8 cellular contexts compared by ENCODE assay signal in the genomic region with DNA sequence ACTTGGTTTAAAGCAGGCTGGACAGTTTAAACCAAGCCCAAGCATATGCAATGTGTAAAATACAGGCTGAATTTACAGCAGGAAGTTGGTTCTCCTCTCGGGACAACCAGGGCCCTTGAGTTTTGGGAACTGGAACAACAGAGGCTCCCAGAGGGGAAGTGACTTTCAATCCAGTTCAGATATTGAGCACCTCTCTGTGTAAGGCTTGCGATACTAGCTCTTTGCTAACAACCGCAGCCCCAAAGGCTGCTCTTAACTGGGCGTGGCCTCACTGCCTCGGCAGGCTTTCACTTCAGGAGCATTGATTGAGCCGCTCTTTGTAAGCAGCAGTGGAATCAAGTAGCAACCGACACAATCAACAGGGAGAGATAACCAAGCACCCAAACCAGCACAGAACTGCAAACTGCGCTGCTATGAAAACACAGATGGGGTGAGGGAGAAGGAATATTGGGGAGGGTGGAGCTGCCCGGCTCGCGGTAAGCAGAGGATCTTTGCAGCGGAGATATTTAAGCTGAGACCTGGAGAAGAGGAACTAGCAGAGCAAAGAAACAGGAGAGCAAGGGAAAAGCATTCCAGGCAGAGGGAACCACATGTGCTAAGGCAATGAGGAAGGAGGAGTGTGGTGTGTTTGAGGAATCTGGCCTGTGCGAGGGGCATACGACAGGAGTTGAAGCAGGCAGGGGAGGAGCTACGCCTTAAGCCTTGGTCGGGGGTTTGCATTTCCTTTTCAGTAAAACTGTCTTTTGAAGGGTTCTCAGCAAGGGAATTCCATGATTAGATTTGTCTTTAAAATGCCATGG. TPM values are rescaled to one million over a fixed set of nuclear protein-coding genes. Genes with fewer than 3 reads are reported as not detected.
A peak's percentile ranks its signal among the peaks of the same experiment; 100 is the strongest.
DNase-seq lines count a peak whose midpoint lies in the region; ATAC-seq and TF ChIP-seq lines count a peak whose summit lies in the region.

No MANE protein-coding gene starts in this region.

- H3K9me3 ChIP-seq in BLaER1: no peaks in the 10 kb centered on the region

- no peaks in the 10 kb centered on the region for H4K20me1 ChIP-seq in BLaER1

- intact Hi-C loops in posterior vena cava (cut with DNase I): no loop called here

- peak overlapping the region; percentile 67 for H3K4me3 ChIP-seq in BLaER1

- DNase-seq in NOMO-1 (lab: John Stamatoyannopoulos, UW; ENCODE audit: unreplicated experiment in 2 of 2) (peak; percentile 84 to 92), globus pallidus (ENCODE audit: low spot score) (peak; percentile 14), posterior vena cava (ENCODE audit: low spot score) (peak; percentile 81), HK-2 (ENCODE audit: unreplicated experiment) (no peak)
- DNase-seq in activated T-cell treated with anti-CD3 and anti-CD28 coated beads, Interleukin-2, amount 50 U/mL, for 48 hours: peak; percentile 77 to 79

- 0 out of 2 replicates have a peak, but pooled peaks cover 5% of the 10 kb centered on the region for H3K36me3 ChIP-seq in BLaER1

- peak overlapping the region; percentile 84 for H3K27ac ChIP-seq in BLaER1

- ATAC-seq in HG03196 (IDR thresholded peaks at IDR 0.05; ENCODE audit: unreplicated experiment): peak; percentile 89

- H3K9ac ChIP-seq in BLaER1: peak overlapping the region; percentile 76

- peaks cover 64% of the 10 kb centered on the region for H3K4me1 ChIP-seq in BLaER1

- H3K27me3 ChIP-seq in BLaER1: no peaks in the 10 kb centered on the region

- H3K4me2 ChIP-seq in BLaER1: peak overlapping the region; percentile 96

- TF ChIP-seq POLR2A in GM19099 (IDR thresholded peaks at IDR 0.05; ENCODE audit: extremely low read depth, insufficient read length, low read depth): peak; percentile 50

RNA-seq across cellular contexts. Expression of gene YY1, which starts 17.3 kb away (rescaled TPM):
- 10 to 100 TPM; 41.4 to 46.2 TPM for total RNA-seq in posterior vena cava
